In the genomic region with DNA sequence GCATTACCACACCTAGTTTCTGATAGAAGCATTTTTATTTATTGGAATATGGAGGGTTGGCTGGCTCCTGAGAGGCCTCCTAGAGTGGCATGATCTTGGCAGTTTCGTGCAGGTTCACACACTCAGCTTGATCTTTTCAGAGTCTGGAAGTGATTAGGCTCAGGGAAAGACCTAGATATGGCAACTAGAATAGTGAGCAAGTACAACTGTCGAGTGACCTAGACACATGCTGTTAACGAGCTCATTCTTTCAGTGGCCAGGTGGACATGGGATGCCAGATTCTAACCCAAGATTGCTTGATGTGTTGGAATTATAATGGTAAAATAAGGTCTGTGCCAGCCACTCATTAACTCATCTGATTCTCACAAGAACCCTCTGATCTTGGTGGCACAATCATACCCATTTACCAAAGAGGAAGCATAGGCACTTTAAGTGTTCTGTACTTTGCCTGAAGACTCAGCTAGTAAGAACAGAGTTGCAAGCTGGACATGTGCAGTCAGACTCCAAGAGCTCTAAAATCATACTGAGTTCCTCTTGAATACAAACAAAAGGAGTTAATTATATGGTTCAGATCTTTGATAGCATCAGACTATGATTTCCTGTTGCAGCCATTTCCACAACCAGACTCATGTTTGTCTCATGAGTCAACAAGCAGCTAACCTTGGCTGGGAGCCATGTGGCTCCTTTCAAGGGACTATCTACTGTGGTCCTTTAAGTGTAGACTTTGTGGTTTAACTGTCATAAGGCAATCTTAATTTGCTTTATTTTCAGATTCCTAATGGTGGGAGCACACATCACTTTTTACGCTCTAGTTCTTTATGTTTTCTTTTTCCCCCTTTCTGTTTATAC, we compare ENCODE assay signal across 9 cellular contexts.
A peak's percentile ranks its signal among the peaks of the same experiment; 100 is the strongest.
DNase-seq lines count a peak whose midpoint lies in the region; ATAC-seq and TF ChIP-seq lines count a peak whose summit lies in the region.
"Had no signal": no experiment of that assay in that cellular context is flagged by ENCODE, and none has a peak within 500 bp of the region (broad histone marks: within the 10 kb centered on the region; RNA-seq: fewer than 3 reads in every experiment).

No MANE protein-coding gene starts in this region.

- TF ChIP-seq CTCF in HL-60 (IDR thresholded peaks at IDR 0.05; ENCODE audit: insufficient read depth, low read length) (no peak), cardiac muscle cell (IDR thresholded peaks at IDR 0.05; ENCODE audit: low read depth, low read length) (no peak)

- H3K9me3 ChIP-seq in cardiac muscle cell (ENCODE audit: low read depth) = no peaks in the 10 kb centered on the region

- peak; percentile 3 to 36 for DNase-seq in HL-60 (ENCODE audit: low read depth in 1 of 2, low spot score in 1 of 2)
- peak; percentile 5 for DNase-seq in NOMO-1 treated with dmso at 0.1 percent for 144 hours (lab: John Stamatoyannopoulos, UW; ENCODE audit: unreplicated experiment)
- peak; percentile 1 to 42 for DNase-seq in activated T-helper 1 cell treated with anti-CD3 and anti-CD28 coated beads, Interleukin-2, amount 50 U/mL, for 16 hours (ENCODE audit: low read depth in 1 of 2, low spot score in 1 of 2)
- DNase-seq in cardiac muscle cell (ENCODE audit: low read depth in 1 of 2, low spot score in 1 of 2) = peak in 1 of 2 donors; percentile 98
- peak; percentile 8 for DNase-seq in stimulated activated CD4-positive, alpha-beta T cell treated with anti-CD3 and anti-CD28 coated beads, Interleukin-12 subunit alpha, Interleukin-12 subunit beta, amount 100 ng/mL, for 4 hours
- no peak for DNase-seq in GDM1 (lab: John Stamatoyannopoulos, UW)
- DNase-seq: activated B cell treated with CpG ODN at 0.5 μM for 24 hours had no signal

- H3K36me3 ChIP-seq in cardiac muscle cell = peaks cover 54% of the 10 kb centered on the region

- H3K4me3 ChIP-seq in HL-60 (replicated peaks; ENCODE audit: insufficient read depth, low read length) (no peak overlapping the region), cardiac muscle cell (no peak overlapping the region)

- H3K27ac ChIP-seq in HL-60 (replicated peaks) (no peak overlapping the region), cardiac muscle cell (peak overlapping the region; percentile 20)

- H3K4me1 ChIP-seq in cardiac muscle cell (ENCODE audit: low read depth) = no peaks in the 10 kb centered on the region

- no peaks in the 10 kb centered on the region for H3K27me3 ChIP-seq in HL-60 (ENCODE audit: insufficient read depth, poor library complexity, severe bottlenecking)
- H3K27me3 ChIP-seq in cardiac muscle cell = no peaks in the 10 kb centered on the region

- ATAC-seq in HG03045 (IDR thresholded peaks at IDR 0.05; ENCODE audit: unreplicated experiment) = no peak
- no peak for ATAC-seq in GM19397 (IDR thresholded peaks at IDR 0.05; ENCODE audit: unreplicated experiment)
